ENCODE assay signal across 13 cellular contexts in genomic region chr11:128621491-128622136, GRCh38. TPM values are rescaled to one million over a fixed set of nuclear protein-coding genes. Genes with fewer than 3 reads are reported as not detected.
A peak's percentile ranks its signal among the peaks of the same experiment; 100 is the strongest.
DNase-seq lines count a peak whose midpoint lies in the region; ATAC-seq and TF ChIP-seq lines count a peak whose summit lies in the region.
"Had no signal": no experiment of that assay in that cellular context is flagged by ENCODE, and none has a peak within 500 bp of the region (broad histone marks: within the 10 kb centered on the region; RNA-seq: fewer than 3 reads in every experiment).

No MANE protein-coding gene starts in this region.

- peak overlapping the region; percentile 18 for H3K18ac ChIP-seq in mesendoderm (ENCODE audit: low read length)

- H4K8ac ChIP-seq in mesendoderm (ENCODE audit: low read depth, low read length) = no peak overlapping the region

- no peaks in the 10 kb centered on the region for H3K79me2 ChIP-seq in mesendoderm (ENCODE audit: control insufficient read depth, insufficient read depth, low read length)

- H2AK5ac ChIP-seq in mesendoderm (ENCODE audit: low read length) = no peak overlapping the region

- peak; percentile 84 for ATAC-seq in Right ventricle myocardium inferior
- no peak for ATAC-seq in HG02970 (IDR thresholded peaks at IDR 0.05; ENCODE audit: low FRiP score, unreplicated experiment)
- ATAC-seq: activated CD4-positive, CD25-positive, alpha-beta regulatory T cell treated with anti-CD3 and anti-CD28 coated beads, Interleukin-2, amount 50 U/mL, for 24 hours had no signal

- H3K9ac ChIP-seq in mesendoderm (ENCODE audit: low read length) = no peak overlapping the region

- no peaks in the 10 kb centered on the region for H3K79me1 ChIP-seq in mesendoderm (ENCODE audit: low read length)

- H3K4me3 ChIP-seq in choroid plexus epithelial cell (ENCODE audit: low read depth, low read length) (no peak overlapping the region), mesendoderm (ENCODE audit: low read length) (no peak overlapping the region)
- H3K4me3 ChIP-seq: ascending aorta had no signal

- H4K5ac ChIP-seq in mesendoderm (ENCODE audit: low read length) = no peak overlapping the region

- intact Hi-C loops in Right ventricle myocardium inferior (cut with DNase I) = no loop called here
- intact Hi-C loops in cardiac septum (cut with DNase I) = no loop called here

- no peak overlapping the region for H3K27ac ChIP-seq in mesendoderm (ENCODE audit: low read depth, low read length)
- H3K27ac ChIP-seq: ascending aorta, C4-2B had no signal

- H3K4me1 ChIP-seq in mesendoderm (ENCODE audit: control insufficient read depth, low read depth, low read length) = peaks cover 9% of the 10 kb centered on the region
- H3K4me1 ChIP-seq: ascending aorta had no signal

- no peak overlapping the region for H3K4me2 ChIP-seq in mesendoderm (ENCODE audit: low read length)

- DNase-seq in Right ventricle myocardium inferior (ENCODE audit: missing footprints) (no peak), cardiac septum (ENCODE audit: low spot score) (no peak), choroid plexus epithelial cell (ENCODE audit: low read depth) (peak; percentile 96), mesendoderm (peak; percentile 61), inferior parietal cortex (ENCODE audit: extremely low spot score) (no peak), NCI-H2081 (lab: John Stamatoyannopoulos, UW) (no peak), SK-N-DZ (ENCODE audit: low spot score) (no peak)
- DNase-seq: KBM-7, small intestine had no signal

- no peaks in the 10 kb centered on the region for H3K36me3 ChIP-seq in mesendoderm (ENCODE audit: control insufficient read depth, insufficient read depth, low read length)
- H3K36me3 ChIP-seq: ascending aorta had no signal

- H2BK15ac ChIP-seq in mesendoderm (replicated peaks; ENCODE audit: low read depth) = no peak overlapping the region

- H2BK120ac ChIP-seq in mesendoderm (ENCODE audit: low read depth, low read length) = no peak overlapping the region

- H3K27me3 ChIP-seq in mesendoderm (ENCODE audit: insufficient read depth, low read length, poor library complexity) = no peaks in the 10 kb centered on the region
- H3K27me3 ChIP-seq: ascending aorta had no signal

- peak overlapping the region; percentile 47 for H3K56ac ChIP-seq in mesendoderm (ENCODE audit: low read length)

- no peak overlapping the region for H3K23ac ChIP-seq in mesendoderm (ENCODE audit: low read length)

- WGBS in mesendoderm (ENCODE audit: extremely low coverage, insufficient coverage, low lambda C conversion rate) = no CpG with 5 or more reads among the region's 8 CpGs

- peak; percentile 31 for TF ChIP-seq CTCF in choroid plexus epithelial cell (conservative IDR thresholded peaks at IDR 0.05; ENCODE audit: low read depth, low read length)

- H3K4ac ChIP-seq in mesendoderm (ENCODE audit: low read depth, low read length) = no peak overlapping the region

- H2BK5ac ChIP-seq in mesendoderm (ENCODE audit: low read length) = no peak overlapping the region

RNA-seq across cellular contexts. Expression of gene ETS1, which starts 34.3 kb away (rescaled TPM):
- total RNA-seq in Right ventricle myocardium inferior (53.2 TPM), cardiac septum (54.2 TPM)
- polyA plus RNA-seq in mesendoderm (2013, experiment 1 of 2) = 23.7 TPM
- 24.2 TPM for polyA plus RNA-seq in mesendoderm (2013, experiment 2 of 2)
- not detected in 2 replicates for polyA plus RNA-seq in SK-N-DZ (2014; cell fraction: cytosol; rRNA removed)
- polyA plus RNA-seq in SK-N-DZ (2014; cell fraction: nucleus; rRNA removed) = not detected in 2 replicates

Comparison
In these comparisons a context has a peak if more than half of its experiments do, and no peak if none do; other contexts are left out.
1. DNase-seq: peak in choroid plexus epithelial cell (single experiment) and mesendoderm (single experiment); none in Right ventricle myocardium inferior (single experiment), cardiac septum (single experiment), inferior parietal cortex (single experiment), NCI-H2081 (0 of 2) and SK-N-DZ (single experiment).